Comparison of ENCODE assay signal across 17 cellular contexts in genomic region chr7:106501605-106502580, GRCh38.
DNase-seq lines count a peak whose midpoint lies in the region; ATAC-seq and TF ChIP-seq lines count a peak whose summit lies in the region.
"Had no signal": no experiment of that assay in that cellular context is flagged by ENCODE, and none has a peak within 500 bp of the region (broad histone marks: within the 10 kb centered on the region; RNA-seq: fewer than 3 reads in every experiment).

No MANE protein-coding gene starts in this region.

- POLR2A ChIA-PET in PC-9 (lab: Charles Lee; ENCODE audit: unreplicated experiment): interaction anchor here (0.7 kb wide), 1 partner anchor 52 kb away, joined by 3 read pairs; no protein-coding TSS in a partner anchor

- H3K36me3 ChIP-seq in PC-9 (ENCODE audit: low read depth): no peaks in the 10 kb centered on the region
- H3K36me3 ChIP-seq: MG63, Peyer's patch had no signal

- peaks cover 19% of the 10 kb centered on the region for H3K36me3 Mint-ChIP-seq in stimulated activated naive CD8-positive, alpha-beta T cell treated with anti-CD3 and anti-CD28 coated beads, Interleukin-15, Interleukin-2, amounts not matched to agents 100 ng/mL and 50 ng/mL, for 24 hours (ENCODE audit: low read depth)

- no peak overlapping the region for H3K4me3 ChIP-seq in PC-9
- H3K4me3 ChIP-seq: GM12878, MG63, Peyer's patch had no signal

- no peaks in the 10 kb centered on the region for H3F3A ChIP-seq in PC-9 (ENCODE audit: insufficient read depth, low read depth)

- no TSS peak for BruUV-seq in PC-9 (replicated peaks; lab: Mats Ljungman, UMichigan)

- no peak for DNase-seq in stimulated activated naive CD8-positive, alpha-beta T cell treated with anti-CD3 and anti-CD28 coated beads, Interleukin-15, Interleukin-2, amounts not matched to agents 100 U/mL and 50 U/mL, for 24 hours
- DNase-seq in PC-9 (no peak), erythroblast (lab: John Stamatoyannopoulos, UW) (peak; percentile 71 to 84), SW480 (ENCODE audit: low spot score) (no peak)
- no peak for DNase-seq in NK-92 treated with Interleukin-12 subunit alpha and Interleukin-12 subunit beta, amount 100 ng/mL, for 24 hours (lab: John Stamatoyannopoulos, UW)
- DNase-seq: Calu3; effector CD4-positive, alpha-beta T cell; islet precursor cell; MG63; NCI-H2081 treated with DMSO at 0.1 percent for 48 hours; NCI-H526 treated with DMSO at 0.1 percent for 48 hours; nephron progenitor cell; Peyer's patch had no signal

- H3K9me3 ChIP-seq in PC-9 (ENCODE audit: insufficient read depth, low read depth): no peaks in the 10 kb centered on the region; the same call in 1 of the 2 replicates
- H3K9me3 ChIP-seq: MG63, Peyer's patch had no signal

- H3K27me3 Mint-ChIP-seq in stimulated activated naive CD8-positive, alpha-beta T cell treated with anti-CD3 and anti-CD28 coated beads, Interleukin-15, Interleukin-2, amounts not matched to agents 100 ng/mL and 50 ng/mL, for 24 hours: peaks cover 3% of the 10 kb centered on the region

- intact Hi-C loops in PC-9 (cut with micrococcal nuclease; ENCODE audit: unreplicated experiment): no loop called here

- no peak overlapping the region for H3K27ac ChIP-seq in PC-9
- H3K27ac ChIP-seq: Peyer's patch had no signal

- H3K79me2 ChIP-seq in PC-9 (ENCODE audit: low read depth): no peaks in the 10 kb centered on the region

- peaks cover 8% of the 10 kb centered on the region for H3K9me3 Mint-ChIP-seq in stimulated activated naive CD8-positive, alpha-beta T cell treated with anti-CD3 and anti-CD28 coated beads, Interleukin-15, Interleukin-2, amounts not matched to agents 100 ng/mL and 50 ng/mL, for 24 hours
- H3K9me3 Mint-ChIP-seq: nephron progenitor cell had no signal

- CTCF ChIA-PET in PC-9 (lab: Charles Lee): no interaction called here

- peak overlapping the region; percentile 51 for H3K27ac Mint-ChIP-seq in stimulated activated naive CD8-positive, alpha-beta T cell treated with anti-CD3 and anti-CD28 coated beads, Interleukin-15, Interleukin-2, amounts not matched to agents 100 ng/mL and 50 ng/mL, for 24 hours
- H3K27ac Mint-ChIP-seq: nephron progenitor cell had no signal

- no peaks in the 10 kb centered on the region for H3K9me2 ChIP-seq in PC-9 (ENCODE audit: insufficient read depth)

- TF ChIP-seq CTCF in PC-9 (conservative IDR thresholded peaks at IDR 0.05): no peak

- ATAC-seq in stimulated activated naive CD8-positive, alpha-beta T cell treated with anti-CD3 and anti-CD28 coated beads, Interleukin-15, Interleukin-2, amounts not matched to agents 100 U/mL and 50 U/mL, for 24 hours: no peak
- ATAC-seq in HG02884 (IDR thresholded peaks at IDR 0.05; ENCODE audit: unreplicated experiment): no peak
- no peak for ATAC-seq in HG03571 (IDR thresholded peaks at IDR 0.05; ENCODE audit: unreplicated experiment)
- ATAC-seq: GM12878 had no signal

- no peak overlapping the region for H3K4me2 ChIP-seq in PC-9

- H4K20me1 ChIP-seq in PC-9 (ENCODE audit: insufficient read depth): no peaks in the 10 kb centered on the region

- no peaks in the 10 kb centered on the region for H3K4me1 ChIP-seq in PC-9 (replicated peaks; ENCODE audit: insufficient read depth)
- H3K4me1 ChIP-seq: Peyer's patch had no signal

- peak overlapping the region; percentile 36; the same call in 1 of the 2 replicates for H2AFZ ChIP-seq in PC-9

- peaks cover 35% of the 10 kb centered on the region for H3K4me1 Mint-ChIP-seq in stimulated activated naive CD8-positive, alpha-beta T cell treated with anti-CD3 and anti-CD28 coated beads, Interleukin-15, Interleukin-2, amounts not matched to agents 100 ng/mL and 50 ng/mL, for 24 hours (ENCODE audit: low read depth)
- H3K4me1 Mint-ChIP-seq: nephron progenitor cell had no signal

- peak overlapping the region; percentile 60 for H3K4me3 Mint-ChIP-seq in stimulated activated naive CD8-positive, alpha-beta T cell treated with anti-CD3 and anti-CD28 coated beads, Interleukin-15, Interleukin-2, amounts not matched to agents 100 ng/mL and 50 ng/mL, for 24 hours
- H3K4me3 Mint-ChIP-seq: nephron progenitor cell had no signal

- H3K27me3 ChIP-seq in PC-9 (ENCODE audit: insufficient read depth, low read depth): no peaks in the 10 kb centered on the region
- H3K27me3 ChIP-seq: MG63, Peyer's patch had no signal

- TF ChIP-seq POLR2A in erythroblast (IDR thresholded peaks at IDR 0.05; ENCODE audit: low read length): no peak

Comparison
In these comparisons a context has a peak if more than half of its experiments do, and no peak if none do; other contexts are left out.
1. DNase-seq: peak in erythroblast (2 of 2); none in stimulated activated naive CD8-positive, alpha-beta T cell treated with anti-CD3 and anti-CD28 coated beads, Interleukin-15, Interleukin-2, amounts not matched to agents 100 U/mL and 50 U/mL, for 24 hours (single experiment), PC-9 (0 of 2), NK-92 treated with Interleukin-12 subunit alpha and Interleukin-12 subunit beta, amount 100 ng/mL, for 24 hours (single experiment) and SW480 (single experiment).